In genomic region chr12:67284561-67284960, GRCh38 we compare ENCODE assay signal across 23 cellular contexts. TPM values are rescaled to one million over a fixed set of nuclear protein-coding genes. Genes with fewer than 3 reads are reported as not detected.
DNase-seq lines count a peak whose midpoint lies in the region; ATAC-seq, FAIRE-seq and TF ChIP-seq lines count a peak whose summit lies in the region.
"Had no signal": no experiment of that assay in that cellular context is flagged by ENCODE, and none has a peak within 500 bp of the region (broad histone marks: within the 10 kb centered on the region; RNA-seq: fewer than 3 reads in every experiment).

No MANE protein-coding gene starts in this region.

- no peak for TF ChIP-seq RAD21 in IMR-90 (IDR thresholded peaks at IDR 0.05; ENCODE audit: low read length)
- no peak for TF ChIP-seq RAD21 in GM12878 (IDR thresholded peaks at IDR 0.05; ENCODE audit: insufficient read depth, low read depth, low read length)

- H3K27ac Mint-ChIP-seq in activated CD4-positive, alpha-beta T cell treated with anti-CD3 and anti-CD28 coated beads, Interleukin-2, amount 10 ng/mL, durations not matched to agents 24 days and 14 days, result peak overlapping the region; percentile 8
- H3K27ac Mint-ChIP-seq in CD4-positive, CD25-positive, alpha-beta regulatory T cell, result peak overlapping the region in 2 of 3 donors; percentile 3 to 8

- H3K4ac ChIP-seq in IMR-90 (ENCODE audit: low read depth, low read length), result no peak overlapping the region

- BruUV-seq in IMR-90 (replicated peaks; lab: Mats Ljungman, UMichigan) (no TSS peak), GM12878 (replicated peaks; lab: Mats Ljungman, UMichigan) (TSS peak; percentile 25)

- H3K9ac ChIP-seq in IMR-90 (ENCODE audit: low read depth, low read length) (no peak overlapping the region), GM12878 (ENCODE audit: control insufficient read depth, insufficient read depth, low read length) (no peak overlapping the region)

- no peaks in the 10 kb centered on the region for H3K9me3 ChIP-seq in CD4-positive, CD25-positive, alpha-beta regulatory T cell (ENCODE audit: control insufficient read depth in 2 of 2, low read length in 2 of 2)
- H3K9me3 ChIP-seq in IMR-90 (ENCODE audit: control insufficient read depth, insufficient read depth, low read length) (no peaks in the 10 kb centered on the region), GM12878 (replicated peaks; ENCODE audit: control insufficient read depth, insufficient read depth, low read length) (no peaks in the 10 kb centered on the region; the same call in 1 of the 3 replicates), sigmoid colon (no peaks in the 10 kb centered on the region)
- H3K9me3 ChIP-seq: BE2C, MG63 had no signal

- RAD21 ChIA-PET in GM12878 (lab: Charles Lee; ENCODE audit: unreplicated experiment), result interaction anchor here (1.0 kb wide), 1 partner anchor 15 kb away, joined by 4 read pairs; the partner anchor contains the start of gene CAND1

- H2AK9ac ChIP-seq in IMR-90 (replicated peaks; ENCODE audit: low read depth, low read length, poor library complexity), result no peak overlapping the region

- peaks cover 3% of the 10 kb centered on the region; the same call in 1 of the 2 replicates for H3K9me1 ChIP-seq in IMR-90 (ENCODE audit: insufficient read depth, low read length)

- intact Hi-C loops in activated CD4-positive, alpha-beta T cell treated with anti-CD3 and anti-CD28 coated beads, Interleukin-2, amount 10 ng/mL, durations not matched to agents 24 days and 14 days (cut with micrococcal nuclease), result no loop called here
- intact Hi-C loops in IMR-90 (cut with micrococcal nuclease) (no loop called here), GM12878 (cut with micrococcal nuclease; ENCODE audit: unreplicated experiment) (no loop called here), sigmoid colon (cut with DNase I) (no loop called here)

- H3K56ac ChIP-seq in IMR-90 (ENCODE audit: extremely low read depth, insufficient read depth, low read length), result no peak overlapping the region

- peaks cover 31% of the 10 kb centered on the region for H3K36me3 ChIP-seq in CD4-positive, CD25-positive, alpha-beta regulatory T cell (ENCODE audit: control insufficient read depth, insufficient read depth, low read length)
- H3K36me3 ChIP-seq in IMR-90 (ENCODE audit: control insufficient read depth, insufficient read depth, low read length) (peaks cover 14% of the 10 kb centered on the region), GM12878 (ENCODE audit: control insufficient read depth in 2 of 2, insufficient read depth in 2 of 2, low read length in 1 of 2) (peaks cover 0 to 22% of the 10 kb centered on the region in 2 experiments; a peak in 1 of 4 replicates), sigmoid colon (peaks cover 0 to 36% (median 0%) of the 10 kb centered on the region in 4 donors)

- FAIRE-seq in GM12878 (lab: Jason Lieb, UNC), result no peak

- no peaks in the 10 kb centered on the region for H3K27me3 Mint-ChIP-seq in activated CD4-positive, alpha-beta T cell treated with anti-CD3 and anti-CD28 coated beads, Interleukin-2, amount 10 ng/mL, durations not matched to agents 24 days and 14 days
- no peaks in the 10 kb centered on the region for H3K27me3 Mint-ChIP-seq in CD4-positive, CD25-positive, alpha-beta regulatory T cell
- H3K27me3 Mint-ChIP-seq: IgD-negative memory B cell had no signal

- peak overlapping the region; percentile 20 for H2BK5ac ChIP-seq in IMR-90 (ENCODE audit: low read depth, low read length, poor library complexity, severe bottlenecking)

- no peak overlapping the region for H4K91ac ChIP-seq in IMR-90 (ENCODE audit: insufficient read depth, low read depth, low read length)

- no peak overlapping the region for H2BK20ac ChIP-seq in IMR-90 (ENCODE audit: low read depth, low read length)

- no peak overlapping the region for H2BK120ac ChIP-seq in IMR-90 (ENCODE audit: low read depth, low read length)

- no peak overlapping the region for H3K4me3 Mint-ChIP-seq in activated CD4-positive, alpha-beta T cell treated with anti-CD3 and anti-CD28 coated beads, Interleukin-2, amount 10 ng/mL, durations not matched to agents 24 days and 14 days
- no peak overlapping the region for H3K4me3 Mint-ChIP-seq in CD4-positive, CD25-positive, alpha-beta regulatory T cell
- H3K4me3 Mint-ChIP-seq: IgD-negative memory B cell had no signal

- no peaks in the 10 kb centered on the region for H3K27me3 ChIP-seq in CD4-positive, CD25-positive, alpha-beta regulatory T cell (ENCODE audit: control insufficient read depth, insufficient read depth, low read length)
- no peaks in the 10 kb centered on the region for H3K27me3 ChIP-seq in IMR-90 (ENCODE audit: control insufficient read depth, insufficient read depth, low read length)
- H3K27me3 ChIP-seq in GM12878 (replicated peaks in 1 of 2; ENCODE audit: control insufficient read depth in 2 of 2, insufficient read depth in 2 of 2, low read length in 1 of 2), result no peaks in the 10 kb centered on the region
- no peaks in the 10 kb centered on the region for H3K27me3 ChIP-seq in sigmoid colon
- H3K27me3 ChIP-seq: BE2C, MG63 had no signal

- TF ChIP-seq EP300 in GM12878 (IDR thresholded peaks at IDR 0.05; ENCODE audit: borderline replicate concordance in 1 of 2, control insufficient read depth in 1 of 2, low read depth in 2 of 2, low read length in 2 of 2) (no peak), sigmoid colon (IDR thresholded peaks at IDR 0.05) (no peak)

- H3K27ac ChIP-seq in CD4-positive, CD25-positive, alpha-beta regulatory T cell (ENCODE audit: insufficient read depth, low read length, poor library complexity, severe bottlenecking), result no peak overlapping the region
- H3K27ac ChIP-seq in IMR-90 (ENCODE audit: insufficient read depth, low read length) (no peak overlapping the region), GM12878 (ENCODE audit: control insufficient read depth, insufficient read depth) (no peak overlapping the region), sigmoid colon (no peak overlapping the region)
- H3K27ac ChIP-seq: RWPE1 had no signal

- no peak overlapping the region for H2AK5ac ChIP-seq in IMR-90 (ENCODE audit: low read depth, low read length)

- H3K79me2 ChIP-seq in GM12878 (ENCODE audit: control insufficient read depth, insufficient read depth, low read length), result peaks cover 62% of the 10 kb centered on the region

- SMC1A ChIA-PET in GM12878 (lab: Charles Lee; ENCODE audit: uncharacterized antibody, unreplicated experiment), result interaction anchor here (0.6 kb wide), 1 partner anchor 10 kb away, joined by 3 read pairs; no protein-coding TSS in a partner anchor

- in situ Hi-C loops in IMR-90 (cut with MboI; ENCODE audit: low sequenced_read_pairs), result no loop called here
- in situ Hi-C loops in GM12878 (cut with MboI), result no loop called here

- no peak overlapping the region for H3K18ac ChIP-seq in IMR-90 (ENCODE audit: low read depth, low read length)

- H3K36me3 Mint-ChIP-seq in activated CD4-positive, alpha-beta T cell treated with anti-CD3 and anti-CD28 coated beads, Interleukin-2, amount 10 ng/mL, durations not matched to agents 24 days and 14 days (ENCODE audit: low read depth), result peaks cover 49% of the 10 kb centered on the region
- H3K36me3 Mint-ChIP-seq in CD4-positive, CD25-positive, alpha-beta regulatory T cell, result peaks cover 28% of the 10 kb centered on the region

- H2BK15ac ChIP-seq in IMR-90 (ENCODE audit: low read depth, low read length), result no peak overlapping the region

- peaks cover 7 to 33% of the 10 kb centered on the region in 2 experiments; a peak in 3 of 4 replicates for H3K79me1 ChIP-seq in IMR-90 (ENCODE audit: low read depth in 1 of 2, low read length in 2 of 2)

- H2AFZ ChIP-seq in IMR-90 (replicated peaks; ENCODE audit: low read length, poor library complexity), result no peak overlapping the region
- no peak overlapping the region for H2AFZ ChIP-seq in GM12878 (ENCODE audit: control insufficient read depth, low read depth, low read length)

- H4K20me1 ChIP-seq in IMR-90 (ENCODE audit: insufficient read depth, low read length) (peaks cover 37% of the 10 kb centered on the region), GM12878 (ENCODE audit: control insufficient read depth, insufficient read depth) (no peaks in the 10 kb centered on the region)

- H3K23ac ChIP-seq in IMR-90 (ENCODE audit: low read depth, low read length), result no peak overlapping the region

- CTCF ChIA-PET in IMR-90 (lab: Yijun Ruan, JAX), result no interaction called here
- CTCF ChIA-PET in GM12878 (lab: Yijun Ruan, JAX), result interaction anchor here (1.0 kb wide), 1 partner anchor 34 kb away, joined by 3 read pairs; no protein-coding TSS in a partner anchor

- no CpG with 5 or more reads among the region's 2 CpGs for WGBS in IMR-90 (ENCODE audit: extremely low coverage in 2 of 2, insufficient read length in 1 of 2), 2 experiments
- WGBS in GM12878 (ENCODE audit: insufficient coverage, insufficient replicate concordance, low lambda C conversion rate, missing lambda C conversion rate), result 97% methylated on average over 2 of the region's 2 CpGs
- WGBS in sigmoid colon, 2 donors, result 95 to 96% methylated on average over 2 of the region's 2 CpGs

- no peak for TF ChIP-seq POLR2A in IMR-90 (IDR thresholded peaks at IDR 0.05; ENCODE audit: low read depth, low read length)
- no peak for TF ChIP-seq POLR2A in GM12878 (IDR thresholded peaks at IDR 0.05; ENCODE audit: low read depth, low read length)
- TF ChIP-seq POLR2A in sigmoid colon (IDR thresholded peaks at IDR 0.05), result no peak

- H3K4me1 ChIP-seq in CD4-positive, CD25-positive, alpha-beta regulatory T cell (ENCODE audit: control insufficient read depth, insufficient read depth, low read length, poor library complexity, severe bottlenecking), result peaks cover 16% of the 10 kb centered on the region
- H3K4me1 ChIP-seq in IMR-90 (ENCODE audit: control insufficient read depth, insufficient read depth, low read length) (peaks cover 3% of the 10 kb centered on the region), GM12878 (ENCODE audit: control insufficient read depth, insufficient read depth, low read length) (no peaks in the 10 kb centered on the region), sigmoid colon (peaks cover 0 to 28% (median 15%) of the 10 kb centered on the region in 4 donors)
- H3K4me1 ChIP-seq: BE2C had no signal

- no peak for TF ChIP-seq CTCF in IMR-90 (conservative IDR thresholded peaks at IDR 0.05; ENCODE audit: low read depth, low read length)
- TF ChIP-seq CTCF in GM12878 (IDR thresholded peaks at IDR 0.05 in 2 of 3, conservative IDR thresholded peaks at IDR 0.05 in 1 of 3; ENCODE audit: control insufficient read depth in 2 of 3, extremely low read depth in 1 of 3, insufficient read depth in 1 of 3, low read depth in 3 of 3, low read length in 3 of 3), result no peak
- TF ChIP-seq CTCF in sigmoid colon (IDR thresholded peaks at IDR 0.05), result no peak

- H3K14ac ChIP-seq in IMR-90 (replicated peaks; ENCODE audit: low read depth, low read length), result no peak overlapping the region

- H3K4me3 ChIP-seq in CD4-positive, CD25-positive, alpha-beta regulatory T cell (ENCODE audit: low read depth, low read length), result no peak overlapping the region
- H3K4me3 ChIP-seq in IMR-90 (ENCODE audit: insufficient read depth, low read depth, low read length) (no peak overlapping the region), GM12878 (no peak overlapping the region), sigmoid colon (no peak overlapping the region)
- H3K4me3 ChIP-seq: MG63 had no signal

- POLR2A ChIA-PET in IMR-90 (lab: Charles Lee; ENCODE audit: unreplicated experiment), result no interaction called here
- POLR2A ChIA-PET in GM12878 (lab: Charles Lee), result no interaction called here

- H3K4me2 ChIP-seq in IMR-90 (ENCODE audit: low read depth, low read length), result no peak overlapping the region
- H3K4me2 ChIP-seq in GM12878 (ENCODE audit: control insufficient read depth, insufficient read depth), result no peak overlapping the region

- peaks cover 9% of the 10 kb centered on the region for H3K9me3 Mint-ChIP-seq in activated CD4-positive, alpha-beta T cell treated with anti-CD3 and anti-CD28 coated beads, Interleukin-2, amount 10 ng/mL, durations not matched to agents 24 days and 14 days
- H3K9me3 Mint-ChIP-seq in CD4-positive, CD25-positive, alpha-beta regulatory T cell, result no peaks in the 10 kb centered on the region
- H3K9me3 Mint-ChIP-seq: IgD-negative memory B cell had no signal

- no peak for ATAC-seq in CD4-positive, CD25-positive, alpha-beta regulatory T cell (ENCODE audit: low read depth in 2 of 2)
- ATAC-seq in IMR-90 (ENCODE audit: low read depth) (no peak), GM12878 (no peak; the same call in 2 of the 3 replicates)
- ATAC-seq: PC-3 had no signal

- H4K8ac ChIP-seq in IMR-90 (ENCODE audit: low read depth in 2 of 2, low read length in 2 of 2), result no peak overlapping the region

- dilution Hi-C loops in IMR-90 (cut with HindIII; ENCODE audit: low sequenced_read_pairs, unreplicated experiment), result no loop called here

- peaks cover 35% of the 10 kb centered on the region for H3K4me1 Mint-ChIP-seq in activated CD4-positive, alpha-beta T cell treated with anti-CD3 and anti-CD28 coated beads, Interleukin-2, amount 10 ng/mL, durations not matched to agents 24 days and 14 days
- H3K4me1 Mint-ChIP-seq in CD4-positive, CD25-positive, alpha-beta regulatory T cell, result peaks cover 46 to 69% (median 53%) of the 10 kb centered on the region in 4 donors

- no peak overlapping the region for H4K5ac ChIP-seq in IMR-90 (ENCODE audit: low read depth, low read length)

- DNase-seq in activated CD4-positive, alpha-beta T cell treated with anti-CD3 and anti-CD28 coated beads, Interleukin-2, amount 10 ng/mL, durations not matched to agents 24 days and 14 days, result no peak
- no peak for DNase-seq in activated CD4-positive, alpha-beta T cell treated with anti-CD3 and anti-CD28 coated beads for 4 hours
- DNase-seq in CD4-positive, CD25-positive, alpha-beta regulatory T cell, result no peak
- DNase-seq in IMR-90 (no peak), GM12878 (ENCODE audit: low read depth, low spot score) (no peak), sigmoid colon (no peak), HT-29 (ENCODE audit: low spot score) (no peak), pons (ENCODE audit: low spot score) (no peak)
- DNase-seq: 8988T, BE2C, DMS79 treated with DMSO at 0.1 percent for 48 hours, H7, Kasumi-1, MG63, NCI-H1048, NCI-H1436, NCI-H1930, NCI-H345, NCI-H524 treated with DMSO at 0.1 percent for 48 hours, PC-3, SIG-M5 had no signal

RNA-seq across cellular contexts. Expression of gene CAND1, which starts 15.4 kb away (rescaled TPM):
- total RNA-seq in activated CD4-positive, alpha-beta T cell treated with anti-CD3 and anti-CD28 coated beads, Interleukin-2, amount 10 ng/mL, durations not matched to agents 24 days and 14 days, result 202 and 216 TPM in 2 replicates
- total RNA-seq in CD4-positive, CD25-positive, alpha-beta regulatory T cell, result 111 TPM
- polyA plus RNA-seq in CD4-positive, CD25-positive, alpha-beta regulatory T cell, result 10 to 100 TPM; 69.9 to 94.4 (median 79.7) TPM
- 91.4 and 139 TPM in 2 replicates for total RNA-seq in IMR-90 (2012; rRNA removed)
- polyA plus RNA-seq in IMR-90 (2012; rRNA removed), result 32.2 and 42.6 TPM in 2 replicates
- 12.5 and 12.8 TPM in 2 replicates for polyA plus RNA-seq in IMR-90 (2012; cell fraction: cytosol; rRNA removed)
- polyA plus RNA-seq in IMR-90 (2012; cell fraction: nucleus; rRNA removed; ENCODE audit: low replicate concordance), result 17.5 and 56.9 TPM in 2 replicates
- total RNA-seq in GM12878 (2013; cell fraction: nucleolus; rRNA removed), result 322 and 341 TPM in 2 replicates
- 86.9 and 101 TPM in 2 replicates for total RNA-seq in GM12878 (2014; rRNA removed)
- 103 and 105 TPM in 2 replicates for total RNA-seq in GM12878 (2014; rRNA removed; fragmentation: Illumina TruSeq; extraction: Trizol)
- 186 and 203 TPM in 2 replicates for total RNA-seq in GM12878 (2021)
- 29.9 TPM for polyA plus RNA-seq in GM12878 (2011; ENCODE audit: low read depth)
- polyA plus RNA-seq in GM12878 (2011; rRNA removed), result 165 and 227 TPM in 2 replicates
- 38.9 and 49.3 TPM in 2 replicates for polyA plus RNA-seq in GM12878 (2011; cell fraction: cytosol; rRNA removed)
- polyA plus RNA-seq in GM12878 (2011; cell fraction: nucleus; rRNA removed), result 75.6 and 84.0 TPM in 2 replicates
- 52.1 and 71.4 TPM in 2 replicates for polyA plus RNA-seq in GM12878 (2012)
- polyA plus RNA-seq in GM12878 (2014; fragmentation: Illumina TruSeq; extraction: Trizol), result 78.1 and 98.5 TPM in 2 replicates
- 10 to 100 TPM; 34.5 to 44.0 TPM for polyA plus RNA-seq in GM12878 (2014; fragmentation: Nextera tagmentation; extraction: Ambion mirVana)
- 60.1 and 71.3 TPM in 2 replicates for polyA plus RNA-seq in GM12878 (2014; rRNA removed)
- polyA plus RNA-seq in GM12878 (2016; fragmentation: Nextera tagmentation; extraction: Ambion mirVana), result 100 to 1,000 TPM; 210 to 213 TPM
- polyA minus RNA-seq in GM12878 (2011; rRNA and poly(A)+ RNA removed), result 97.3 and 160 TPM in 2 replicates
- polyA minus RNA-seq in GM12878 (2011; cell fraction: cytosol; rRNA and poly(A)+ RNA removed), result 38.9 and 54.2 TPM in 2 replicates
- 69.6 and 92.5 TPM in 2 replicates for polyA minus RNA-seq in GM12878 (2011; cell fraction: nucleus; rRNA and poly(A)+ RNA removed)
- total RNA-seq in sigmoid colon, result 10 to 100 TPM; 63.0 to 86.5 (median 77.2) TPM
- 10 to 100 TPM; 10.2 to 32.4 (median 14.3) TPM for polyA plus RNA-seq in sigmoid colon
- total RNA-seq in HT-29 (2014; rRNA removed; shearing (Covaris generic)), result 137 and 140 TPM in 2 replicates
